In genomic region chr2:55869637-55870325, GRCh38 we compare ENCODE assay signal across 22 cellular contexts. TPM values are rescaled to one million over a fixed set of nuclear protein-coding genes. Genes with fewer than 3 reads are reported as not detected.
DNase-seq lines count a peak whose midpoint lies in the region; FAIRE-seq and TF ChIP-seq lines count a peak whose summit lies in the region.
"Had no signal": no experiment of that assay in that cellular context is flagged by ENCODE, and none has a peak within 500 bp of the region (broad histone marks: within the 10 kb centered on the region; RNA-seq: fewer than 3 reads in every experiment).

No MANE protein-coding gene starts in this region.

- no peak overlapping the region for H2AFZ ChIP-seq in ACC112 (ENCODE audit: low read length, unreplicated experiment)
- H2AFZ ChIP-seq in keratinocyte (ENCODE audit: control insufficient read depth, low read length) = no peak overlapping the region

- no peak overlapping the region for H3K4me3 Mint-ChIP-seq in endodermal cell
- H3K4me3 Mint-ChIP-seq: activated B cell treated with CpG ODN at 0.5 μM for 24 hours; activated T-helper 1 cell treated with anti-CD3 and anti-CD28 coated beads, Interleukin-12 subunit alpha, Interleukin-12 subunit beta, Interleukin-2, Interleukin-4 antibody, amounts not matched to agents 30 ng/mL and 10 ng/mL and 1 ng/mL, durations not matched to agents 14 hours and 24 hours and 36 hours; T-helper 17 cell had no signal

- H4K20me1 ChIP-seq in keratinocyte (ENCODE audit: control insufficient read depth, extremely low read depth, insufficient read depth, low read length) = no peaks in the 10 kb centered on the region

- no peaks in the 10 kb centered on the region for H3K4me1 Mint-ChIP-seq in endodermal cell
- H3K4me1 Mint-ChIP-seq: T-helper 17 cell had no signal

- dilution Hi-C loops in keratinocyte (cut with MboI; ENCODE audit: extremely low pct_ligation_motif_present, low sequenced_read_pairs) = no loop called here

- H3K9me3 ChIP-seq in keratinocyte (ENCODE audit: control insufficient read depth, low read depth, low read length) (no peaks in the 10 kb centered on the region), endodermal cell (ENCODE audit: control insufficient read depth, low read length) (no peaks in the 10 kb centered on the region)
- H3K9me3 ChIP-seq: adrenal gland had no signal

- H3K4me2 ChIP-seq in keratinocyte (ENCODE audit: control insufficient read depth, extremely low read depth, insufficient read depth, low read depth, low read length) = no peak overlapping the region

- H3K27ac ChIP-seq in ACC112 (ENCODE audit: low read depth, low read length) (peak overlapping the region; percentile 71), keratinocyte (ENCODE audit: control insufficient read depth, insufficient read depth, low read length) (peak overlapping the region; percentile 41), endodermal cell (ENCODE audit: low read depth, low read length) (no peak overlapping the region)
- H3K27ac ChIP-seq: adrenal gland had no signal

- H3K9ac ChIP-seq in keratinocyte (ENCODE audit: control insufficient read depth, extremely low read depth, insufficient read depth, low read length) (no peak overlapping the region), endodermal cell (ENCODE audit: extremely low read depth, low read length, poor library complexity, severe bottlenecking) (no peak overlapping the region)

- in situ Hi-C loops in astrocyte of the spinal cord (cut with HindIII; ENCODE audit: low sequenced_read_pairs) = no loop called here

- POLR2A ChIA-PET in GM10248 (lab: Yijun Ruan, JAX) = no interaction called here

- H3K36me3 ChIP-seq in ACC112 (ENCODE audit: insufficient read depth, low read length) (peaks cover 66% of the 10 kb centered on the region), keratinocyte (ENCODE audit: control insufficient read depth in 2 of 2, extremely low read depth in 1 of 2, insufficient read depth in 2 of 2, low read length in 2 of 2) (peaks cover 7% of the 10 kb centered on the region in 2 experiments), endodermal cell (ENCODE audit: control insufficient read depth, insufficient read depth, low read length) (no peaks in the 10 kb centered on the region)
- H3K36me3 ChIP-seq: adrenal gland had no signal

- no peaks in the 10 kb centered on the region for H3K36me3 Mint-ChIP-seq in endodermal cell (ENCODE audit: low read depth)

- no peak for TF ChIP-seq CTCF in astrocyte of the spinal cord (IDR thresholded peaks at IDR 0.05; ENCODE audit: low read depth, low read length)
- no peak for TF ChIP-seq CTCF in keratinocyte (optimal IDR thresholded peaks at IDR 0.05 in 1 of 3, IDR thresholded peaks at IDR 0.05 in 1 of 3, conservative IDR thresholded peaks at IDR 0.05 in 1 of 3; ENCODE audit: extremely low read depth in 1 of 3, insufficient read depth in 2 of 3, low read length in 3 of 3)
- no peak for TF ChIP-seq CTCF in GM10248 (IDR thresholded peaks at IDR 0.05; ENCODE audit: control extremely low read depth, extremely low read depth, low read depth, missing control alignments)
- TF ChIP-seq CTCF in endodermal cell (conservative IDR thresholded peaks at IDR 0.05) = no peak

- no peak overlapping the region for H3K27ac Mint-ChIP-seq in endodermal cell
- H3K27ac Mint-ChIP-seq: activated B cell treated with CpG ODN at 0.5 μM for 24 hours; activated T-helper 1 cell treated with anti-CD3 and anti-CD28 coated beads, Interleukin-12 subunit alpha, Interleukin-12 subunit beta, Interleukin-2, Interleukin-4 antibody, amounts not matched to agents 30 ng/mL and 10 ng/mL and 1 ng/mL, durations not matched to agents 14 hours and 24 hours and 36 hours; T-helper 17 cell had no signal

- no peaks in the 10 kb centered on the region for H3K79me2 ChIP-seq in ACC112 (ENCODE audit: control insufficient read depth, insufficient read depth, low read length, unreplicated experiment)
- H3K79me2 ChIP-seq in keratinocyte (ENCODE audit: control insufficient read depth, insufficient read depth, low read length) = no peaks in the 10 kb centered on the region

- H3K4me3 ChIP-seq in ACC112 (ENCODE audit: low read depth, low read length) (no peak overlapping the region), astrocyte of the spinal cord (ENCODE audit: low read depth, low read length) (no peak overlapping the region), keratinocyte (ENCODE audit: control insufficient read depth in 2 of 3, extremely low read depth in 1 of 3, insufficient read depth in 2 of 3, low read depth in 1 of 3, low read length in 3 of 3) (no peak overlapping the region), endodermal cell (ENCODE audit: low read length) (no peak overlapping the region)
- H3K4me3 ChIP-seq: adrenal gland had no signal

- H3K4me1 ChIP-seq in ACC112 (ENCODE audit: control insufficient read depth, insufficient read depth, low read length, unreplicated experiment) = peaks cover 27% of the 10 kb centered on the region
- peaks cover 10% of the 10 kb centered on the region for H3K4me1 ChIP-seq in keratinocyte (ENCODE audit: control insufficient read depth, extremely low read depth, insufficient read depth, low read length)
- no peaks in the 10 kb centered on the region for H3K4me1 ChIP-seq in endodermal cell (ENCODE audit: control insufficient read depth, insufficient read depth, low read length)
- H3K4me1 ChIP-seq: adrenal gland had no signal

- WGBS in endodermal cell (ENCODE audit: insufficient coverage in 1 of 2, insufficient read length in 1 of 2), 2 experiments = 92 to 94% methylated on average over 2 to 5 of the region's 5 CpGs

- CTCF ChIA-PET in GM10248 (lab: Yijun Ruan, JAX) = interaction anchor here (1.0 kb wide), 1 partner anchor 11 kb away, joined by 3 read pairs; no protein-coding TSS in a partner anchor

- H3K9me1 ChIP-seq in keratinocyte (ENCODE audit: control insufficient read depth, extremely low read depth, insufficient read depth, low read length) = no peaks in the 10 kb centered on the region

- DNase-seq in HCEC 1CT (peak; percentile 55), astrocyte of the spinal cord (ENCODE audit: low read depth, low spot score) (peak; percentile 57), keratinocyte (ENCODE audit: low read depth, low spot score) (no peak), GM10248 (ENCODE audit: extremely low spot score) (no peak), amygdala (lab: John Stamatoyannopoulos, UW) (no peak), AML-193 (lab: John Stamatoyannopoulos, UW) (no peak), endodermal cell (no peak)
- DNase-seq: activated B cell treated with CpG ODN at 0.5 μM for 24 hours; adrenal gland; COR-L47; cortex of kidney; erythroblast; islet precursor cell; MM.1S; NCI-H187 treated with DMSO at 0.1 percent for 48 hours; NCI-H446 treated with DMSO at 0.1 percent for 48 hours; SIG-M5; stimulated activated CD4-positive, alpha-beta T cell treated with anti-CD3 and anti-CD28 coated beads, Interleukin-15, amount 100 ng/mL, for 24 hours; stimulated activated naive CD4-positive, alpha-beta T cell treated with Interleukin-2 at 50 U/mL for 16 hours; T-helper 17 cell had no signal

- H3K27me3 Mint-ChIP-seq in endodermal cell (ENCODE audit: insufficient read depth) = no peaks in the 10 kb centered on the region
- H3K27me3 Mint-ChIP-seq: T-helper 17 cell had no signal

- H3K27me3 ChIP-seq in ACC112 (ENCODE audit: insufficient read depth, low read length) = no peaks in the 10 kb centered on the region
- H3K27me3 ChIP-seq in keratinocyte (ENCODE audit: control insufficient read depth, extremely low read depth, insufficient read depth, low read length) = no peaks in the 10 kb centered on the region
- H3K27me3 ChIP-seq in endodermal cell (ENCODE audit: control insufficient read depth, insufficient read depth, low read length, poor library complexity, severe bottlenecking) = no peaks in the 10 kb centered on the region
- H3K27me3 ChIP-seq: adrenal gland had no signal

- H3K9me3 Mint-ChIP-seq in endodermal cell = no peaks in the 10 kb centered on the region
- H3K9me3 Mint-ChIP-seq: activated B cell treated with CpG ODN at 0.5 μM for 24 hours; activated T-helper 1 cell treated with anti-CD3 and anti-CD28 coated beads, Interleukin-12 subunit alpha, Interleukin-12 subunit beta, Interleukin-2, Interleukin-4 antibody, amounts not matched to agents 30 ng/mL and 10 ng/mL and 1 ng/mL, durations not matched to agents 14 hours and 24 hours and 36 hours had no signal

- peak; percentile 17 for FAIRE-seq in keratinocyte (lab: Jason Lieb, UNC)

RNA-seq across cellular contexts. Expression of gene EFEMP1, which starts 53.8 kb away (rescaled TPM):
- polyA plus RNA-seq in keratinocyte = 176 to 285 TPM (median 234 TPM) in 3 replicates
- polyA plus RNA-seq in keratinocyte (2011; ENCODE audit: low read depth) = 29.3 TPM
- polyA plus RNA-seq in keratinocyte (2011; cell fraction: cytosol; rRNA removed) = 80.8 and 128 TPM in 2 replicates
- 212 and 243 TPM in 2 replicates for polyA plus RNA-seq in keratinocyte (2011; cell fraction: nucleus; rRNA removed)
- polyA plus RNA-seq in keratinocyte (2012; ENCODE audit: low replicate concordance) = 44.9 and 156 TPM in 2 replicates
- polyA minus RNA-seq in keratinocyte = 159 to 294 TPM (median 228 TPM) in 3 replicates
- 153 TPM for polyA minus RNA-seq in keratinocyte (2011; cell fraction: cytosol; rRNA and poly(A)+ RNA removed)
- 120 and 192 TPM in 2 replicates for polyA minus RNA-seq in keratinocyte (2011; cell fraction: nucleus; rRNA and poly(A)+ RNA removed)
- 1 to 10 TPM; 2.6 to 3.3 TPM for total RNA-seq in endodermal cell
- polyA plus RNA-seq in endodermal cell (2013, experiment 1 of 2) = 10.0 TPM
- 11.8 TPM for polyA plus RNA-seq in endodermal cell (2013, experiment 2 of 2)
- total RNA-seq: activated B cell treated with CpG ODN at 0.5 μM for 24 hours; activated T-helper 1 cell treated with anti-CD3 and anti-CD28 coated beads, Interleukin-12 subunit alpha, Interleukin-12 subunit beta, Interleukin-2, Interleukin-4 antibody, amounts not matched to agents 30 ng/mL and 10 ng/mL and 1 ng/mL, durations not matched to agents 14 hours and 24 hours and 36 hours; T-helper 17 cell had no signal

Comparison
In these comparisons a context has a peak if more than half of its experiments do, and no peak if none do; other contexts are left out.
1. DNase-seq: peak in HCEC 1CT (single experiment) and astrocyte of the spinal cord (single experiment); none in keratinocyte (single experiment), GM10248 (single experiment), amygdala (0 of 56), AML-193 (0 of 2) and endodermal cell (single experiment).